In genomic region chr5:154309805-154310204, GRCh38 we compare ENCODE assay signal across 16 cellular contexts.
DNase-seq lines count a peak whose midpoint lies in the region; ATAC-seq, FAIRE-seq and TF ChIP-seq lines count a peak whose summit lies in the region.
"Had no signal": no experiment of that assay in that cellular context is flagged by ENCODE, and none has a peak within 500 bp of the region (broad histone marks: within the 10 kb centered on the region; RNA-seq: fewer than 3 reads in every experiment).

No MANE protein-coding gene starts in this region.

- no peaks in the 10 kb centered on the region for H3K9me3 ChIP-seq in RWPE2 (ENCODE audit: severe bottlenecking)
- H3K9me3 ChIP-seq in smooth muscle cell (replicated peaks; ENCODE audit: low read depth): no peaks in the 10 kb centered on the region
- no peaks in the 10 kb centered on the region for H3K9me3 ChIP-seq in hepatocyte (ENCODE audit: low read depth)

- FAIRE-seq in HTR-8/SVneo (lab: Jason Lieb, UNC): no peak
- FAIRE-seq: G401.6 had no signal

- peak; percentile 47 for DNase-seq in activated CD8-positive, alpha-beta T cell treated with anti-CD3 and anti-CD28 coated beads for 36 hours
- no peak for DNase-seq in activated CD8-positive, alpha-beta T cell treated with anti-CD3 and anti-CD28 coated beads, Interleukin-2, amount 10 ng/mL, durations not matched to agents 7 days and 5 days
- DNase-seq in RWPE2 (ENCODE audit: low spot score): no peak
- DNase-seq in choroid plexus epithelial cell (ENCODE audit: low read depth): peak; percentile 33
- DNase-seq in smooth muscle cell (lab: John Stamatoyannopoulos, UW; ENCODE audit: unreplicated experiment): no peak
- no peak for DNase-seq in HTR-8/SVneo (ENCODE audit: insufficient read length, low spot score)
- no peak for DNase-seq in NCI-H524 treated with DMSO at 0.1 percent for 48 hours (lab: John Stamatoyannopoulos, UW)
- no peak for DNase-seq in hepatocyte (ENCODE audit: low spot score)
- DNase-seq: activated CD8-positive, alpha-beta memory T cell treated with anti-CD3 and anti-CD28 coated beads, Interleukin-2, amount 50 U/mL, for 48 hours; dorsolateral prefrontal cortex; naive B cell; NCI-H1092; NCI-H2171 treated with DMSO at 0.1 percent for 48 hours; substantia nigra; WERI-Rb-1 had no signal

- H3K27me3 Mint-ChIP-seq in activated CD8-positive, alpha-beta T cell treated with anti-CD3 and anti-CD28 coated beads for 36 hours: no peaks in the 10 kb centered on the region
- no peaks in the 10 kb centered on the region for H3K27me3 Mint-ChIP-seq in activated CD8-positive, alpha-beta T cell treated with anti-CD3 and anti-CD28 coated beads, Interleukin-2, amount 10 ng/mL, durations not matched to agents 7 days and 5 days (ENCODE audit: low read depth)
- H3K27me3 Mint-ChIP-seq: naive B cell had no signal

- CTCF ChIA-PET in activated CD8-positive, alpha-beta T cell treated with anti-CD3 and anti-CD28 coated beads for 36 hours (lab: Charles Lee): no interaction called here
- CTCF ChIA-PET in activated CD8-positive, alpha-beta T cell treated with anti-CD3 and anti-CD28 coated beads, Interleukin-2, amount 10 ng/mL, durations not matched to agents 7 days and 5 days (lab: Charles Lee): no interaction called here

- H4K20me1 ChIP-seq in smooth muscle cell (ENCODE audit: low read depth) (no peaks in the 10 kb centered on the region), hepatocyte (ENCODE audit: insufficient read depth, poor library complexity, severe bottlenecking) (no peaks in the 10 kb centered on the region)

- H3K4me3 Mint-ChIP-seq in activated CD8-positive, alpha-beta T cell treated with anti-CD3 and anti-CD28 coated beads for 36 hours: no peak overlapping the region
- H3K4me3 Mint-ChIP-seq in activated CD8-positive, alpha-beta T cell treated with anti-CD3 and anti-CD28 coated beads, Interleukin-2, amount 10 ng/mL, durations not matched to agents 7 days and 5 days: no peak overlapping the region

- H3K27me3 ChIP-seq in RWPE2 (ENCODE audit: insufficient read depth, poor library complexity, severe bottlenecking): no peaks in the 10 kb centered on the region
- no peaks in the 10 kb centered on the region for H3K27me3 ChIP-seq in smooth muscle cell (ENCODE audit: low read depth)
- no peaks in the 10 kb centered on the region for H3K27me3 ChIP-seq in hepatocyte
- H3K27me3 ChIP-seq: dorsolateral prefrontal cortex had no signal

- peaks cover 33% of the 10 kb centered on the region for H3K4me1 ChIP-seq in RWPE2 (ENCODE audit: insufficient read depth, poor library complexity, severe bottlenecking)
- no peaks in the 10 kb centered on the region for H3K4me1 ChIP-seq in smooth muscle cell (ENCODE audit: low read depth)
- no peaks in the 10 kb centered on the region for H3K4me1 ChIP-seq in hepatocyte (ENCODE audit: insufficient read depth)

- no peaks in the 10 kb centered on the region for H3F3A ChIP-seq in smooth muscle cell (ENCODE audit: low read depth)

- no peak overlapping the region for H3K4me3 ChIP-seq in RWPE2 (ENCODE audit: severe bottlenecking)
- H3K4me3 ChIP-seq in choroid plexus epithelial cell (ENCODE audit: low read depth, low read length): no peak overlapping the region
- H3K4me3 ChIP-seq in smooth muscle cell: no peak overlapping the region
- no peak overlapping the region for H3K4me3 ChIP-seq in hepatocyte
- H3K4me3 ChIP-seq: dorsolateral prefrontal cortex had no signal

- intact Hi-C loops in activated CD8-positive, alpha-beta T cell treated with anti-CD3 and anti-CD28 coated beads for 36 hours (cut with micrococcal nuclease): no loop called here

- peak; percentile 61 for ATAC-seq in activated CD8-positive, alpha-beta T cell treated with anti-CD3 and anti-CD28 coated beads for 36 hours
- ATAC-seq in activated CD8-positive, alpha-beta T cell treated with anti-CD3 and anti-CD28 coated beads, Interleukin-2, amount 10 ng/mL, durations not matched to agents 7 days and 5 days: no peak
- peak; percentile 70 for ATAC-seq in RWPE2 (ENCODE audit: low read depth)

- no peak overlapping the region for H3K4me2 ChIP-seq in smooth muscle cell
- H3K4me2 ChIP-seq in hepatocyte: no peak overlapping the region

- H3K9me2 ChIP-seq in hepatocyte (replicated peaks; ENCODE audit: insufficient read depth): no peaks in the 10 kb centered on the region

- H3K4me1 Mint-ChIP-seq in activated CD8-positive, alpha-beta T cell treated with anti-CD3 and anti-CD28 coated beads for 36 hours (ENCODE audit: low read depth): peaks cover 35% of the 10 kb centered on the region
- H3K4me1 Mint-ChIP-seq in activated CD8-positive, alpha-beta T cell treated with anti-CD3 and anti-CD28 coated beads, Interleukin-2, amount 10 ng/mL, durations not matched to agents 7 days and 5 days (ENCODE audit: low read depth): peaks cover 12% of the 10 kb centered on the region

- no peak overlapping the region for H2AFZ ChIP-seq in smooth muscle cell (ENCODE audit: low read depth)
- H2AFZ ChIP-seq in hepatocyte: no peak overlapping the region

- H3K36me3 ChIP-seq in RWPE2 (ENCODE audit: low read depth) (peaks cover 14% of the 10 kb centered on the region; the same call in 1 of the 2 replicates), smooth muscle cell (ENCODE audit: low read depth) (peaks cover 7% of the 10 kb centered on the region), hepatocyte (replicated peaks; ENCODE audit: insufficient read depth, low read depth) (no peaks in the 10 kb centered on the region)
- H3K36me3 ChIP-seq: WERI-Rb-1 had no signal

- H3K27ac Mint-ChIP-seq in activated CD8-positive, alpha-beta T cell treated with anti-CD3 and anti-CD28 coated beads for 36 hours: peak overlapping the region; percentile 62
- no peak overlapping the region for H3K27ac Mint-ChIP-seq in activated CD8-positive, alpha-beta T cell treated with anti-CD3 and anti-CD28 coated beads, Interleukin-2, amount 10 ng/mL, durations not matched to agents 7 days and 5 days

- H3K36me3 Mint-ChIP-seq in activated CD8-positive, alpha-beta T cell treated with anti-CD3 and anti-CD28 coated beads for 36 hours (ENCODE audit: low read depth): peaks cover 21% of the 10 kb centered on the region
- peaks cover 6% of the 10 kb centered on the region for H3K36me3 Mint-ChIP-seq in activated CD8-positive, alpha-beta T cell treated with anti-CD3 and anti-CD28 coated beads, Interleukin-2, amount 10 ng/mL, durations not matched to agents 7 days and 5 days (ENCODE audit: low read depth)

- H3K9me3 Mint-ChIP-seq in activated CD8-positive, alpha-beta T cell treated with anti-CD3 and anti-CD28 coated beads for 36 hours: peaks cover 2% of the 10 kb centered on the region
- H3K9me3 Mint-ChIP-seq in activated CD8-positive, alpha-beta T cell treated with anti-CD3 and anti-CD28 coated beads, Interleukin-2, amount 10 ng/mL, durations not matched to agents 7 days and 5 days (ENCODE audit: insufficient read depth): no peaks in the 10 kb centered on the region

- H3K79me2 ChIP-seq in smooth muscle cell (ENCODE audit: low read depth): no peaks in the 10 kb centered on the region
- H3K79me2 ChIP-seq in hepatocyte: no peaks in the 10 kb centered on the region

- POLR2A ChIA-PET in activated CD8-positive, alpha-beta T cell treated with anti-CD3 and anti-CD28 coated beads for 36 hours (lab: Charles Lee): no interaction called here
- POLR2A ChIA-PET in activated CD8-positive, alpha-beta T cell treated with anti-CD3 and anti-CD28 coated beads, Interleukin-2, amount 10 ng/mL, durations not matched to agents 7 days and 5 days (lab: Charles Lee): no interaction called here

- no peak for TF ChIP-seq CTCF in activated CD8-positive, alpha-beta T cell treated with anti-CD3 and anti-CD28 coated beads for 36 hours (IDR thresholded peaks at IDR 0.05)
- no peak for TF ChIP-seq CTCF in RWPE2 (IDR thresholded peaks at IDR 0.05; ENCODE audit: poor library complexity, severe bottlenecking)
- no peak for TF ChIP-seq CTCF in choroid plexus epithelial cell (conservative IDR thresholded peaks at IDR 0.05; ENCODE audit: low read depth, low read length)
- TF ChIP-seq CTCF in smooth muscle cell (IDR thresholded peaks at IDR 0.05; ENCODE audit: borderline replicate concordance, insufficient read depth, poor library complexity, severe bottlenecking): no peak
- no peak for TF ChIP-seq CTCF in hepatocyte (IDR thresholded peaks at IDR 0.05; ENCODE audit: poor library complexity)

- 81% methylated on average over 8 of the region's 8 CpGs for WGBS in smooth muscle cell (ENCODE audit: low lambda C conversion rate)
- WGBS in hepatocyte (ENCODE audit: low lambda C conversion rate, missing lambda C conversion rate): 93% methylated on average over 8 of the region's 8 CpGs

- H3K27ac ChIP-seq in RWPE2 (ENCODE audit: poor library complexity, severe bottlenecking) (peak overlapping the region; percentile 58), smooth muscle cell (ENCODE audit: low read depth) (peak overlapping the region; percentile 67), hepatocyte (no peak overlapping the region)
- H3K27ac ChIP-seq: dorsolateral prefrontal cortex, WERI-Rb-1 had no signal

- no peak overlapping the region for H3K9ac ChIP-seq in smooth muscle cell (ENCODE audit: low read depth)

Comparison
In these comparisons a context has a peak if more than half of its experiments do, and no peak if none do; other contexts are left out.
1. DNase-seq: peak in activated CD8-positive, alpha-beta T cell treated with anti-CD3 and anti-CD28 coated beads for 36 hours (single experiment) and choroid plexus epithelial cell (single experiment); none in activated CD8-positive, alpha-beta T cell treated with anti-CD3 and anti-CD28 coated beads, Interleukin-2, amount 10 ng/mL, durations not matched to agents 7 days and 5 days (single experiment), RWPE2 (single experiment), smooth muscle cell (single experiment), HTR-8/SVneo (single experiment), NCI-H524 treated with DMSO at 0.1 percent for 48 hours (single experiment) and hepatocyte (single experiment).